2 cellular contexts compared by ENCODE assay signal in genomic region chr6:47277702-47278101, GRCh38.
TF ChIP-seq lines count a peak whose summit lies in the region.

No MANE protein-coding gene starts in this region.

TF ChIP-seq in IMR-90, 13 proteins besides CTCF, POLR2A, EP300 and RAD21:
- TF ChIP-seq FOS (IDR thresholded peaks at IDR 0.05; ENCODE audit: low read depth, low read length): no peak
- TF ChIP-seq NFE2L2 (IDR thresholded peaks at IDR 0.05; ENCODE audit: low read depth, low read length): no peak
- no peak for TF ChIP-seq MAFK (IDR thresholded peaks at IDR 0.05; ENCODE audit: low read depth, low read length)
- no peak for TF ChIP-seq RFX5 (IDR thresholded peaks at IDR 0.05; ENCODE audit: low read depth, low read length)
- no peak for TF ChIP-seq CEBPB (IDR thresholded peaks at IDR 0.05; ENCODE audit: low read depth, low read length)
- no peak for TF ChIP-seq RCOR1 (IDR thresholded peaks at IDR 0.05; ENCODE audit: insufficient replicate concordance, low read length)
- TF ChIP-seq SMC3 (IDR thresholded peaks at IDR 0.05; ENCODE audit: low read depth, low read length): no peak

TF ChIP-seq in WTC11, 78 proteins besides CTCF, POLR2A, EP300 and RAD21:
- TF ChIP-seq FOXK1 (CRISPR knock-in tag; IDR thresholded peaks at IDR 0.05): no peak
- no peak for TF ChIP-seq ZNF263 (CRISPR knock-in tag; IDR thresholded peaks at IDR 0.05; ENCODE audit: low read depth)
- TF ChIP-seq USF1 (CRISPR knock-in tag; IDR thresholded peaks at IDR 0.05): no peak
- TF ChIP-seq FOXJ3 (CRISPR knock-in tag; IDR thresholded peaks at IDR 0.05; ENCODE audit: borderline replicate concordance): no peak
- no peak for TF ChIP-seq ZNF425 (CRISPR knock-in tag; conservative IDR thresholded peaks at IDR 0.05)
- no peak for TF ChIP-seq E2F5 (CRISPR knock-in tag; IDR thresholded peaks at IDR 0.05)
- no peak for TF ChIP-seq MYBL2 (CRISPR knock-in tag; IDR thresholded peaks at IDR 0.05)
- no peak for TF ChIP-seq ZNF121 (CRISPR knock-in tag; IDR thresholded peaks at IDR 0.05)
- no peak for TF ChIP-seq JAZF1 (CRISPR knock-in tag; IDR thresholded peaks at IDR 0.05)
- no peak for TF ChIP-seq ZNF138 (CRISPR knock-in tag; conservative IDR thresholded peaks at IDR 0.05)
- TF ChIP-seq SMAD3 (CRISPR knock-in tag; IDR thresholded peaks at IDR 0.05; ENCODE audit: borderline replicate concordance): no peak
- no peak for TF ChIP-seq ATF2 (CRISPR knock-in tag; IDR thresholded peaks at IDR 0.05; ENCODE audit: borderline replicate concordance, low read depth)
- no peak for TF ChIP-seq ZNF317 (CRISPR knock-in tag; IDR thresholded peaks at IDR 0.05; ENCODE audit: borderline replicate concordance, low read depth)
- no peak for TF ChIP-seq ARID4B (CRISPR knock-in tag; IDR thresholded peaks at IDR 0.05; ENCODE audit: borderline replicate concordance)
